Comparison of ENCODE assay signal across 9 cellular contexts in genomic region chr2:42793314-42794270, GRCh38. TPM values are rescaled to one million over a fixed set of nuclear protein-coding genes. Genes with fewer than 3 reads are reported as not detected.
DNase-seq lines count a peak whose midpoint lies in the region; ATAC-seq and TF ChIP-seq lines count a peak whose summit lies in the region.
"Had no signal": no experiment of that assay in that cellular context is flagged by ENCODE, and none has a peak within 500 bp of the region (broad histone marks: within the 10 kb centered on the region; RNA-seq: fewer than 3 reads in every experiment).

No MANE protein-coding gene starts in this region.

- H3K4me3 ChIP-seq in GM06990 (replicated peaks; ENCODE audit: low read depth, low read length) (peak overlapping the region; percentile 89), OCI-LY3 (ENCODE audit: low read length) (peak overlapping the region; percentile 72; the same call in 1 of the 2 replicates), prostate gland (peak overlapping the region; percentile 58 to 60)

- H3K9ac ChIP-seq in OCI-LY3 (ENCODE audit: low read length) = no peak overlapping the region

- H3K27ac ChIP-seq in OCI-LY3 (ENCODE audit: low read length) (no peak overlapping the region), prostate gland (peak overlapping the region; percentile 89 to 95)

- H3K27me3 ChIP-seq in GM06990 (replicated peaks; ENCODE audit: control insufficient read depth, insufficient read depth, low read length) (no peaks in the 10 kb centered on the region), OCI-LY3 (ENCODE audit: low read depth, low read length) (no peaks in the 10 kb centered on the region), prostate gland (replicated peaks; ENCODE audit: insufficient read depth) (no peaks in the 10 kb centered on the region)

- TF ChIP-seq POLR2A in prostate gland (IDR thresholded peaks at IDR 0.05) = no peak

- peak; percentile 17 to 25 for ATAC-seq in left cardiac atrium

- TF ChIP-seq CTCF in GM06990 (IDR thresholded peaks at IDR 0.05; ENCODE audit: insufficient read depth, low read length, poor library complexity, severe bottlenecking) = no peak
- no peak for TF ChIP-seq CTCF in OCI-LY3 (IDR thresholded peaks at IDR 0.05; ENCODE audit: low read depth, low read length)
- no peak for TF ChIP-seq CTCF in prostate gland (IDR thresholded peaks at IDR 0.05)

- DNase-seq in GM06990 (ENCODE audit: extremely low read depth, insufficient read length) (no peak), left cardiac atrium (no peak), prostate gland (ENCODE audit: low spot score) (peak; percentile 22), HPDE6-E6E7 (ENCODE audit: extremely low spot score) (no peak), NCI-H524 treated with DMSO at 0.1 percent for 48 hours (lab: John Stamatoyannopoulos, UW) (no peak), NCI-H1105 (lab: John Stamatoyannopoulos, UW) (no peak), MV-4-11 (lab: John Stamatoyannopoulos, UW) (no peak)
- DNase-seq: activated CD4-positive, alpha-beta T cell treated with anti-CD3 and anti-CD28 coated beads, Interleukin-2, amount 50 U/mL, for 1 hour had no signal

- H3K79me2 ChIP-seq in OCI-LY3 (ENCODE audit: low read length) = no peaks in the 10 kb centered on the region

- WGBS in prostate gland = 16% methylated on average over 24 of the region's 24 CpGs

- H3K4me1 ChIP-seq in OCI-LY3 (ENCODE audit: low read length) = peaks cover 37% of the 10 kb centered on the region
- H3K4me1 ChIP-seq in prostate gland (replicated peaks) = peaks cover 5% of the 10 kb centered on the region

- H3K36me3 ChIP-seq in GM06990 (ENCODE audit: control insufficient read depth, insufficient read depth, low read length) = peaks cover 3% of the 10 kb centered on the region
- H3K36me3 ChIP-seq in OCI-LY3 (replicated peaks; ENCODE audit: low read depth, low read length) = no peaks in the 10 kb centered on the region
- no peaks in the 10 kb centered on the region for H3K36me3 ChIP-seq in prostate gland

- no peak overlapping the region for H2AFZ ChIP-seq in OCI-LY3 (ENCODE audit: low read depth, low read length)

- intact Hi-C loops in left cardiac atrium (cut with DNase I) = no loop called here
- intact Hi-C loops in prostate gland (cut with DNase I) = loop anchor here (10.0 kb wide), 1 partner anchor 299 kb away; the partner anchor contains the start of gene KCNG3

- no peak overlapping the region; the same call in 1 of the 2 replicates for H3K4me2 ChIP-seq in OCI-LY3 (ENCODE audit: low read length)

- H4K20me1 ChIP-seq in OCI-LY3 (ENCODE audit: insufficient read depth, low read length) = no peaks in the 10 kb centered on the region

- no peaks in the 10 kb centered on the region for H3K9me3 ChIP-seq in OCI-LY3 (ENCODE audit: insufficient read depth, low read length)
- H3K9me3 ChIP-seq in prostate gland = no peaks in the 10 kb centered on the region

RNA-seq across cellular contexts. Expression of gene HAAO, which starts 1.2 kb away (rescaled TPM):
- total RNA-seq in left cardiac atrium = 1 to 10 TPM; 2.5 to 3.4 TPM
- total RNA-seq in prostate gland = 10 to 100 TPM; 10.3 to 14.0 TPM

RNA-seq across cellular contexts. Expression of gene OXER1, which starts 29.7 kb away (rescaled TPM):
- total RNA-seq in left cardiac atrium (under 1 TPM; 0.37 to 0.53 TPM), prostate gland (1 to 10 TPM; 4.5 to 5.6 TPM)
